In the genomic region with DNA sequence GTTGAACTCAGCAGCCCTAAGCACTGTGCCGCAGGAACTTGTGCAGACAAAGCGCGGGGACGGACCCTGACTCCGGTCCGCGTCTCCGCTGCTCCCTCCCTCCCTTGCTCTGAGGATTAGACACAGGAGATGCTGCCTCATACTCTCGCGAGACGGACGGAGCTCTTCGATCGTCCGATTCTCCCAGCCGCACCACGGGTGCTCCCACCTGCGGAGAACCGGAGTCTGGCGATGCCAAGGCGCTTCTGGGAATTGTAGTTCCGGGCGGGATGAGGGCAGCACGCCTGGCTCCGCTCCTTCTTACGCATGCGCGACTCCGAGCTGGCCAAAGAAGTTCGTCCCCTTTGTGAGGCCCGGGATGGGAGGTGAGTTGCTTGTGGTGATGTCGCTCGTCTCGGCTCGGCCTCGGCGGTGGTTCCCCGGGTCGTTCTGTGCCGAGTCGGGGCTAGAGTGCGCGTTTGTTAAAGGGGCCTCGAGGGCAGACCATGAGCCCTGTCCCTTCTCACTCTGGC, we compare ENCODE assay signal across 8 cellular contexts. TPM values are rescaled to one million over a fixed set of nuclear protein-coding genes. Genes with fewer than 3 reads are reported as not detected.
A peak's percentile ranks its signal among the peaks of the same experiment; 100 is the strongest.
DNase-seq lines count a peak whose midpoint lies in the region; ATAC-seq, FAIRE-seq and TF ChIP-seq lines count a peak whose summit lies in the region.
"Not testable (repeated sequence)": the region's sequence is repeated elsewhere in the genome, so short reads cannot be mapped to it uniquely, and the experiment has no call there.

A gene (plus strand): TSS at position 340 of the 512 bp plus-strand sequence. CDS start 578 bp downstream, outside the sequence.

- intact Hi-C loops in naive thymus-derived CD4-positive, alpha-beta T cell (cut with micrococcal nuclease) = loop anchor here (1.0 to 5.0 kb wide), 4 partner anchors 15 to 299 kb away; a partner anchor contains a TSS

- peak; percentile 98 for FAIRE-seq in H54 (lab: Jason Lieb, UNC)

- not testable (repeated sequence) for H3K79me2 ChIP-seq in fibroblast of lung (ENCODE audit: control insufficient read depth, insufficient read depth, low read length)

- H3K27me3 ChIP-seq in fibroblast of lung (ENCODE audit: control insufficient read depth, insufficient read depth, low read length); naive thymus-derived CD4-positive, alpha-beta T cell (ENCODE audit: control insufficient read depth in 2 of 2, insufficient read depth in 2 of 2, low read length in 2 of 2): not testable (repeated sequence)

- H3K4me1 ChIP-seq in fibroblast of lung (ENCODE audit: control insufficient read depth, extremely low read depth, insufficient read depth, low read length); naive thymus-derived CD4-positive, alpha-beta T cell (ENCODE audit: control insufficient read depth in 2 of 2, insufficient read depth in 2 of 2, low read length in 2 of 2): not testable (repeated sequence)

- peak; percentile 58 for TF ChIP-seq POLR2A in H54 (IDR thresholded peaks at IDR 0.05; ENCODE audit: low read depth, low read length)

- H3K4me3 Mint-ChIP-seq in naive thymus-derived CD4-positive, alpha-beta T cell = peak within 1 kb of the TSS; percentile 94 to 99 (median 98)
- peak within 1 kb of the TSS; percentile 84 for H3K4me3 Mint-ChIP-seq in stimulated activated memory B cell treated with anti-CD40 and anti-IgM and Interleukin-4, amounts not matched to agents 10 μg/mL and 1 μg/mL and 100 μg/mL, for 72 hours

- H3K9me3 Mint-ChIP-seq in naive thymus-derived CD4-positive, alpha-beta T cell; stimulated activated memory B cell treated with anti-CD40 and anti-IgM and Interleukin-4, amounts not matched to agents 10 μg/mL and 1 μg/mL and 100 μg/mL, for 72 hours: not testable (repeated sequence)

- peak; percentile 97 for ATAC-seq in naive thymus-derived CD4-positive, alpha-beta T cell
- peak; percentile 99 for ATAC-seq in stimulated activated memory B cell treated with anti-CD40 and anti-IgM and Interleukin-4, amounts not matched to agents 10 μg/mL and 1 μg/mL and 100 μg/mL, for 72 hours

- peak within 1 kb of the TSS; percentile 59 for H3K4me2 ChIP-seq in fibroblast of lung (ENCODE audit: extremely low read depth, insufficient read depth, low read length)

- H3K27ac Mint-ChIP-seq in naive thymus-derived CD4-positive, alpha-beta T cell = peak within 1 kb of the TSS; percentile 88 to 98 (median 95)
- H3K27ac Mint-ChIP-seq in stimulated activated memory B cell treated with anti-CD40 and anti-IgM and Interleukin-4, amounts not matched to agents 10 μg/mL and 1 μg/mL and 100 μg/mL, for 72 hours = peak within 1 kb of the TSS; percentile 78

- POLR2A ChIA-PET in RWPE1 (lab: Yijun Ruan, JAX; ENCODE audit: low non-redundant PET); naive thymus-derived CD4-positive, alpha-beta T cell (lab: Charles Lee): not testable (repeated sequence)

- H3K4me1 Mint-ChIP-seq in naive thymus-derived CD4-positive, alpha-beta T cell = peaks cover 0 to 18% (median 15%) of the 10 kb centered on the region in 7 donors
- H3K4me1 Mint-ChIP-seq in stimulated activated memory B cell treated with anti-CD40 and anti-IgM and Interleukin-4, amounts not matched to agents 10 μg/mL and 1 μg/mL and 100 μg/mL, for 72 hours = not testable (repeated sequence)

- TF ChIP-seq CTCF in RWPE1 (conservative IDR thresholded peaks at IDR 0.05; ENCODE audit: low read depth); fibroblast of lung (conservative IDR thresholded peaks at IDR 0.05 in 1 of 2, IDR thresholded peaks at IDR 0.05 in 1 of 2; ENCODE audit: low read depth in 1 of 2, low read length in 2 of 2): not testable (repeated sequence)

- not testable (repeated sequence) for H3K27me3 Mint-ChIP-seq in naive thymus-derived CD4-positive, alpha-beta T cell; stimulated activated memory B cell treated with anti-CD40 and anti-IgM and Interleukin-4, amounts not matched to agents 10 μg/mL and 1 μg/mL and 100 μg/mL, for 72 hours

- not testable (repeated sequence) for H3K36me3 ChIP-seq in fibroblast of lung (ENCODE audit: control insufficient read depth, insufficient read depth, low read length); naive thymus-derived CD4-positive, alpha-beta T cell (ENCODE audit: control insufficient read depth in 2 of 3, insufficient read depth in 3 of 3, low read length in 3 of 3)

- H3K4me3 ChIP-seq in fibroblast of lung (replicated peaks in 1 of 4; ENCODE audit: control extremely low read depth in 1 of 4, insufficient read depth in 1 of 4, low read depth in 3 of 4, low read length in 4 of 4) = peak within 1 kb of the TSS; percentile 52 to 65 (median 62)
- H3K4me3 ChIP-seq in naive thymus-derived CD4-positive, alpha-beta T cell (ENCODE audit: low read length) = peak within 1 kb of the TSS; percentile 85

- DNase-seq in ELF-1 (ENCODE audit: low read depth, low spot score) (peak; percentile 99), H54 (ENCODE audit: insufficient read length, low spot score) (peak; percentile 83), LoVo (ENCODE audit: low spot score) (peak; percentile 99), RWPE1 (ENCODE audit: low spot score) (peak; percentile 91), fibroblast of lung (ENCODE audit: low read depth in 2 of 2) (peak; percentile 97 to 99)
- peak; percentile 84 to 93 for DNase-seq in activated T-helper 1 cell treated with anti-CD3 and anti-CD28 coated beads, Interleukin-2, amount 50 U/mL, for 16 hours (ENCODE audit: low read depth in 1 of 2, low spot score in 1 of 2)
- DNase-seq in naive thymus-derived CD4-positive, alpha-beta T cell = peak; percentile 78 to 94 (median 88)

- peak within 1 kb of the TSS; percentile 62 for H3K9ac ChIP-seq in fibroblast of lung (ENCODE audit: insufficient read depth, low read length)

- H3K9me3 ChIP-seq in fibroblast of lung (ENCODE audit: control insufficient read depth, insufficient read depth, low read depth, low read length); naive thymus-derived CD4-positive, alpha-beta T cell (ENCODE audit: control insufficient read depth in 2 of 3, low read length in 3 of 3): not testable (repeated sequence)

- CTCF ChIA-PET in RWPE1 (lab: Yijun Ruan, JAX); naive thymus-derived CD4-positive, alpha-beta T cell (lab: Charles Lee): not testable (repeated sequence)

- H2AFZ ChIP-seq in fibroblast of lung (ENCODE audit: low read length) = peak within 1 kb of the TSS; percentile 88

- not testable (repeated sequence) for H4K20me1 ChIP-seq in fibroblast of lung (ENCODE audit: control insufficient read depth, extremely low read depth, insufficient read depth, low read length)

- peak within 1 kb of the TSS; percentile 44 for H3K27ac ChIP-seq in RWPE1
- not testable (repeated sequence) for H3K27ac ChIP-seq in fibroblast of lung (ENCODE audit: insufficient read depth, low read length)
- H3K27ac ChIP-seq in naive thymus-derived CD4-positive, alpha-beta T cell (ENCODE audit: low read depth, low read length) = peak within 1 kb of the TSS; percentile 75

- H3K36me3 Mint-ChIP-seq in naive thymus-derived CD4-positive, alpha-beta T cell = peaks cover 0 to 20% (median 8%) of the 10 kb centered on the region in 5 donors
- not testable (repeated sequence) for H3K36me3 Mint-ChIP-seq in stimulated activated memory B cell treated with anti-CD40 and anti-IgM and Interleukin-4, amounts not matched to agents 10 μg/mL and 1 μg/mL and 100 μg/mL, for 72 hours

RNA-seq across cellular contexts. Expression of the gene that starts here (rescaled TPM):
- 45.9 and 65.0 TPM in 2 replicates for total RNA-seq in fibroblast of lung
- 31.3 and 39.1 TPM in 2 replicates for polyA plus RNA-seq in fibroblast of lung
- 14.4 and 15.1 TPM in 2 replicates for polyA plus RNA-seq in fibroblast of lung (2012)
- polyA minus RNA-seq in fibroblast of lung (ENCODE audit: low replicate concordance) = 2.5 and 10.0 TPM in 2 replicates
- total RNA-seq in naive thymus-derived CD4-positive, alpha-beta T cell = 10 to 100 TPM; 14.7 to 32.1 (median 23.6) TPM
- polyA plus RNA-seq in naive thymus-derived CD4-positive, alpha-beta T cell = 10 to 100 TPM; 15.4 to 16.3 TPM
